11 cellular contexts compared by ENCODE assay signal in genomic region chr9:503331-503730, GRCh38. TPM values are rescaled to one million over a fixed set of nuclear protein-coding genes. Genes with fewer than 3 reads are reported as not detected.
DNase-seq lines count a peak whose midpoint lies in the region; ATAC-seq, FAIRE-seq and TF ChIP-seq lines count a peak whose summit lies in the region.
"Had no signal": no experiment of that assay in that cellular context is flagged by ENCODE, and none has a peak within 500 bp of the region (broad histone marks: within the 10 kb centered on the region; RNA-seq: fewer than 3 reads in every experiment).

No MANE protein-coding gene starts in this region.

- H3K36me3 ChIP-seq in HCT116 (ENCODE audit: control insufficient read depth in 1 of 2, insufficient read depth in 2 of 2, low read length in 2 of 2) (no peaks in the 10 kb centered on the region), ascending aorta (no peaks in the 10 kb centered on the region), mucosa of stomach (ENCODE audit: control insufficient read depth, insufficient read depth, low read length) (no peaks in the 10 kb centered on the region), BE2C (no peaks in the 10 kb centered on the region)

- H4K20me1 ChIP-seq in HCT116 (ENCODE audit: insufficient read depth) = no peaks in the 10 kb centered on the region

- H3K27me3 ChIP-seq in HCT116 (ENCODE audit: insufficient read depth, low read length) (no peaks in the 10 kb centered on the region), ascending aorta (no peaks in the 10 kb centered on the region), mucosa of stomach (ENCODE audit: control insufficient read depth, insufficient read depth, low read length) (no peaks in the 10 kb centered on the region), BE2C (peaks cover 30% of the 10 kb centered on the region)

- TF ChIP-seq RAD21 in A549 (conservative IDR thresholded peaks at IDR 0.05 in 1 of 2, IDR thresholded peaks at IDR 0.05 in 1 of 2) = no peak
- no peak for TF ChIP-seq RAD21 in HCT116 (IDR thresholded peaks at IDR 0.05; ENCODE audit: low read depth)

- POLR2A ChIA-PET in A549 (lab: Yijun Ruan, JAX) = interaction anchor here (0.6 to 1.4 kb wide), 3 partner anchors 8 to 117 kb away, joined by 3 to 4 read pairs (median 3); no protein-coding TSS in a partner anchor
- POLR2A ChIA-PET in HCT116 (lab: Charles Lee) = no interaction called here

- no TSS peak for BruUV-seq in HCT116 (replicated peaks; lab: Mats Ljungman, UMichigan)

- no peak overlapping the region for H3K9ac ChIP-seq in HCT116 (ENCODE audit: low read length)
- H3K9ac ChIP-seq in mucosa of stomach (ENCODE audit: low read length) = peak overlapping the region; percentile 55

- TF ChIP-seq POLR2A in A549 (IDR thresholded peaks at IDR 0.05; ENCODE audit: low read length) (no peak), HCT116 (IDR thresholded peaks at IDR 0.05; ENCODE audit: borderline replicate concordance, extremely low read depth, insufficient read depth, insufficient read length) (no peak)

- peak overlapping the region; percentile 86 to 91 for H3K27ac ChIP-seq in A549
- no peak overlapping the region for H3K27ac ChIP-seq in HCT116 (ENCODE audit: low read depth, low read length)
- no peak overlapping the region for H3K27ac ChIP-seq in ascending aorta

- no peaks in the 10 kb centered on the region for H3K9me2 ChIP-seq in HCT116 (ENCODE audit: insufficient read depth)

- WGBS in A549 (ENCODE audit: missing lambda C conversion rate) = 79% methylated on average over 9 of the region's 9 CpGs

- RAD21 ChIA-PET in HCT116 (lab: Charles Lee; ENCODE audit: low non-redundant PET in 1 of 2, low total read pairs in 2 of 2, uncharacterized antibody in 2 of 2, unreplicated experiment in 2 of 2) = no interaction called here

- H3K4me3 ChIP-seq in A549 (peak overlapping the region; percentile 73), HCT116 (replicated peaks in 1 of 2; ENCODE audit: low read depth in 1 of 2, low read length in 2 of 2) (no peak overlapping the region), ascending aorta (peak overlapping the region; percentile 80 to 86), mucosa of stomach (ENCODE audit: low read length) (peak overlapping the region; percentile 31), BE2C (ENCODE audit: low read depth, low read length) (no peak overlapping the region)

- H3K4me1 ChIP-seq in A549 = peaks cover 16% of the 10 kb centered on the region
- peaks cover 13 to 17% of the 10 kb centered on the region in 2 experiments for H3K4me1 ChIP-seq in HCT116 (ENCODE audit: control insufficient read depth in 1 of 2, insufficient read depth in 2 of 2, low read length in 2 of 2)
- H3K4me1 ChIP-seq in ascending aorta = peaks cover 0 to 19% of the 10 kb centered on the region in 2 donors
- H3K4me1 ChIP-seq in mucosa of stomach (ENCODE audit: control insufficient read depth, insufficient read depth, low read length) = peaks cover 17% of the 10 kb centered on the region
- no peaks in the 10 kb centered on the region for H3K4me1 ChIP-seq in BE2C

- TF ChIP-seq CTCF in A549 (IDR thresholded peaks at IDR 0.05) (no peak), HCT116 (IDR thresholded peaks at IDR 0.05 in 2 of 3, conservative IDR thresholded peaks at IDR 0.05 in 1 of 3; ENCODE audit: borderline replicate concordance in 1 of 3, insufficient read depth in 1 of 3, low read depth in 2 of 3, low read length in 2 of 3) (no peak), ascending aorta (IDR thresholded peaks at IDR 0.05) (no peak), BE2C (IDR thresholded peaks at IDR 0.05; ENCODE audit: low read depth, low read length) (no peak)

- FAIRE-seq in A549 (lab: Jason Lieb, UNC) = no peak
- FAIRE-seq: bronchial epithelial cell, G401.6 had no signal

- CTCF ChIA-PET in A549 (lab: Yijun Ruan, JAX) = interaction anchor here (0.6 to 1.4 kb wide), 9 partner anchors 10 to 368 kb away, joined by 3 to 4 read pairs (median 3); no protein-coding TSS in a partner anchor
- CTCF ChIA-PET in HCT116 (lab: Charles Lee) = no interaction called here

- H3K9me3 ChIP-seq in A549 = no peaks in the 10 kb centered on the region
- no peaks in the 10 kb centered on the region for H3K9me3 ChIP-seq in HCT116 (ENCODE audit: control insufficient read depth in 1 of 2, insufficient read depth in 1 of 2, low read depth in 1 of 2, low read length in 2 of 2)
- no peaks in the 10 kb centered on the region for H3K9me3 ChIP-seq in ascending aorta
- no peaks in the 10 kb centered on the region for H3K9me3 ChIP-seq in mucosa of stomach (ENCODE audit: control insufficient read depth, low read length)
- H3K9me3 ChIP-seq in BE2C = no peaks in the 10 kb centered on the region

- DNase-seq in A549 (ENCODE audit: low read depth in 1 of 2, low spot score in 1 of 2) (no peak), HCT116 (ENCODE audit: low read depth, low spot score) (no peak), ascending aorta (ENCODE audit: low spot score in 2 of 2) (no peak), NCI-H446 treated with DMSO at 0.1 percent for 48 hours (lab: John Stamatoyannopoulos, UW) (no peak), BE2C (no peak)
- DNase-seq: kidney glomerular epithelial cell had no signal

- TF ChIP-seq EP300 in A549 (IDR thresholded peaks at IDR 0.05) = no peak

- H3K4me2 ChIP-seq in A549 (peak overlapping the region; percentile 91), HCT116 (ENCODE audit: low read length) (peak overlapping the region; percentile 93)

- peaks cover 17% of the 10 kb centered on the region; the same call in 1 of the 2 replicates for H3K79me2 ChIP-seq in HCT116 (ENCODE audit: insufficient read depth, low read length)

- ATAC-seq in A549 = no peak; a peak in 1 of 6 replicates
- no peak for ATAC-seq in HCT116
- ATAC-seq in HG03442 (IDR thresholded peaks at IDR 0.05; ENCODE audit: unreplicated experiment) = no peak
- no peak for ATAC-seq in HG02885 (IDR thresholded peaks at IDR 0.05; ENCODE audit: poor library complexity, unreplicated experiment)

- intact Hi-C loops in HCT116 (cut with micrococcal nuclease) = no loop called here
- intact Hi-C loops in ascending aorta (cut with DNase I) = no loop called here

- H2AFZ ChIP-seq in HCT116 (ENCODE audit: low read depth, low read length, poor library complexity, severe bottlenecking) = no peak overlapping the region

TF ChIP-seq in A549, 52 proteins besides CTCF, POLR2A, EP300 and RAD21 (continues in another document):
- no peak for TF ChIP-seq ESRRA (IDR thresholded peaks at IDR 0.05; ENCODE audit: borderline replicate concordance, low read length)
- no peak for TF ChIP-seq POLR2AphosphoS2 (conservative IDR thresholded peaks at IDR 0.05; ENCODE audit: low read length)
- TF ChIP-seq EHMT2 (IDR thresholded peaks at IDR 0.05; ENCODE audit: low read depth) = no peak
- TF ChIP-seq HOXA7 (CRISPR knock-in tag; IDR thresholded peaks at IDR 0.05) = no peak
- TF ChIP-seq FOSB (CRISPR knock-in tag; IDR thresholded peaks at IDR 0.05) = no peak
- no peak for TF ChIP-seq JUNB (IDR thresholded peaks at IDR 0.05)
- no peak for TF ChIP-seq HDAC2 (IDR thresholded peaks at IDR 0.05)
- no peak for TF ChIP-seq HOXB5 (CRISPR knock-in tag; IDR thresholded peaks at IDR 0.05)
- TF ChIP-seq RFX5 (IDR thresholded peaks at IDR 0.05) = no peak
- TF ChIP-seq CHD2 (IDR thresholded peaks at IDR 0.05; ENCODE audit: low read length, partially characterized antibody) = no peak
- TF ChIP-seq TP53 (CRISPR knock-in tag; IDR thresholded peaks at IDR 0.05) = no peak
- TF ChIP-seq MAFK (IDR thresholded peaks at IDR 0.05; ENCODE audit: partially characterized antibody) = no peak
- TF ChIP-seq HOXB13 (CRISPR knock-in tag; IDR thresholded peaks at IDR 0.05; ENCODE audit: low read depth) = no peak

TF ChIP-seq in HCT116, 20 proteins besides CTCF, POLR2A, EP300 and RAD21 (continues in another document):
- TF ChIP-seq SRF (IDR thresholded peaks at IDR 0.05; ENCODE audit: low read depth) = no peak
- no peak for TF ChIP-seq CBX3 (IDR thresholded peaks at IDR 0.05; ENCODE audit: low read depth)
- TF ChIP-seq EGR1 (IDR thresholded peaks at IDR 0.05; ENCODE audit: low read depth) = no peak
- no peak for TF ChIP-seq TCF7L2 (IDR thresholded peaks at IDR 0.05; ENCODE audit: borderline replicate concordance, extremely low read depth, insufficient read depth, insufficient read length)
- no peak for TF ChIP-seq ZFX (IDR thresholded peaks at IDR 0.05)
- no peak for TF ChIP-seq YY1 (IDR thresholded peaks at IDR 0.05; ENCODE audit: extremely low read depth, insufficient replicate concordance, low read depth, low read length)
- no peak for TF ChIP-seq MAX (IDR thresholded peaks at IDR 0.05)
- no peak for TF ChIP-seq CEBPB (IDR thresholded peaks at IDR 0.05; ENCODE audit: low read depth)
- TF ChIP-seq ZBTB33 (IDR thresholded peaks at IDR 0.05; ENCODE audit: extremely low read depth, insufficient replicate concordance, low read length) = no peak
- TF ChIP-seq EZH2 (IDR thresholded peaks at IDR 0.05) = no peak
- TF ChIP-seq ELF1 (IDR thresholded peaks at IDR 0.05; ENCODE audit: borderline replicate concordance, low read depth) = no peak

RNA-seq across cellular contexts. Expression of gene KANK1, which starts 1.2 kb away (rescaled TPM):
- polyA plus RNA-seq in A549 (2011; rRNA removed) (21.2 and 24.2 TPM in 2 replicates), A549 (2017; fragmentation: RNase III; extraction: RNeasy Plus Mini Kit Qiagen cat#74134 plus additional on column Dnase treatment) (12.0 to 14.9 TPM (median 14.7 TPM) in 3 replicates)
- polyA plus RNA-seq in A549 (2012; cell fraction: cytosol; rRNA removed) = 11.9 and 12.5 TPM in 2 replicates
- polyA plus RNA-seq in A549 (2012; cell fraction: nucleus; rRNA removed) = 27.3 and 29.7 TPM in 2 replicates
- polyA minus RNA-seq in A549 (2011; rRNA and poly(A)+ RNA removed) = 38.2 and 52.2 TPM in 2 replicates
- total RNA-seq in HCT116 (2021; ENCODE audit: unreplicated experiment) (12.1 TPM), ascending aorta (91.7 TPM)
- 9.6 and 10.1 TPM in 2 replicates for polyA plus RNA-seq in HCT116 (2012)
- polyA plus RNA-seq in BE2C (2012; ENCODE audit: insufficient read depth, insufficient read length, low read depth) = 0.12 TPM

Comparison
In these comparisons a context has a peak if more than half of its experiments do, and no peak if none do; other contexts are left out.
1. H3K27ac ChIP-seq: peak in A549 (2 of 2); none in HCT116 (single experiment) and ascending aorta (0 of 2).
2. H3K4me3 ChIP-seq: peak in A549 (single experiment), ascending aorta (2 of 2) and mucosa of stomach (single experiment); none in HCT116 (0 of 2) and BE2C (single experiment).